ENCODE assay signal across 27 cellular contexts in the genomic region with DNA sequence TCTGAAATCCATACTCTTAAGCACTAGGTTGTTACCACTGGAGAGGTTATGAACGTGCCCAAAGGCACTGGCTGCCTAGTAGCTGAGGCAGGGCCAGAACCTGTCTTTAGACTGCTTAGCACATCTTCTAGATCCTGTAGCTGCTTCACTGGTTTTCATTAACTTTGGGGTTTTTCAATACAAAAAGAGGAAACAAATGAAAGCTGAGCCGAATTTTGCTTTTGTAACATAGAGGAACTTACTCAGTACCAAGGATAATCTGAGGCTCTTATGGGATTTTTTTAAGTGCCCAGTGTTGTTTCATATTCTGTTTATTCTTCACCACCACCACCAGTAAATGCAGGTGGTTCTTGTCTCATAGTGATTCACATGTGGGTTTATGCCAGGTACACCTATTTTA.
DNase-seq lines count a peak whose midpoint lies in the region; ATAC-seq, FAIRE-seq and TF ChIP-seq lines count a peak whose summit lies in the region.
"Had no signal": no experiment of that assay in that cellular context is flagged by ENCODE, and none has a peak within 500 bp of the region (broad histone marks: within the 10 kb centered on the region; RNA-seq: fewer than 3 reads in every experiment).

No MANE protein-coding gene starts in this region.

- H3K36me3 ChIP-seq in GM23338 (ENCODE audit: insufficient read depth) = no peaks in the 10 kb centered on the region
- H3K36me3 ChIP-seq: neutrophil, tibial nerve had no signal

- H3K27me3 ChIP-seq in GM23338 (ENCODE audit: insufficient read depth) = no peaks in the 10 kb centered on the region
- H3K27me3 ChIP-seq: neutrophil, tibial nerve had no signal

- peaks cover 0 to 3% (median 0%) of the 10 kb centered on the region in 3 donors for H3K36me3 Mint-ChIP-seq in immature natural killer cell
- no peaks in the 10 kb centered on the region for H3K36me3 Mint-ChIP-seq in GM23338 (ENCODE audit: low read depth)
- H3K36me3 Mint-ChIP-seq: activated CD4-positive, alpha-beta memory T cell treated with anti-CD3 and anti-CD28 coated beads for 36 hours; brain had no signal

- H3K27ac Mint-ChIP-seq in immature natural killer cell (no peak overlapping the region), GM23338 (no peak overlapping the region)
- H3K27ac Mint-ChIP-seq: activated CD4-positive, alpha-beta memory T cell treated with anti-CD3 and anti-CD28 coated beads for 36 hours; activated naive CD8-positive, alpha-beta T cell; activated T-cell treated with anti-CD3 and anti-CD28 coated beads, Interleukin-2, amount 50 U/mL, for 24 hours; CD4-positive, alpha-beta memory T cell had no signal

- H3K4me1 Mint-ChIP-seq in immature natural killer cell = peaks cover 53 to 56% of the 10 kb centered on the region in 2 donors
- H3K4me1 Mint-ChIP-seq in GM23338 = peaks cover 11% of the 10 kb centered on the region

- ATAC-seq in GM23338 = no peak
- ATAC-seq: HCT116 had no signal

- H3K27ac ChIP-seq in caudate nucleus (ENCODE audit: low read depth, low read length) = no peak overlapping the region
- no peak overlapping the region for H3K27ac ChIP-seq in GM23338 (ENCODE audit: low read depth)
- H3K27ac ChIP-seq: HL-60, neutrophil, VCaP had no signal

- FAIRE-seq in GM18507 (lab: Jason Lieb, UNC) = peak; percentile 83
- FAIRE-seq: endothelial cell of umbilical vein, frontal cortex had no signal

- no peak overlapping the region for H2AFZ ChIP-seq in GM23338

- H3K79me2 ChIP-seq in GM23338 (replicated peaks; ENCODE audit: insufficient read depth) = no peaks in the 10 kb centered on the region

- no peak overlapping the region for H3K4me3 ChIP-seq in GM23338
- H3K4me3 ChIP-seq: tibial nerve had no signal

- peaks cover 4% of the 10 kb centered on the region; the same call in 1 of the 2 replicates for H3K9me2 ChIP-seq in GM23338 (ENCODE audit: insufficient read depth)

- TF ChIP-seq CTCF in GM23338 (conservative IDR thresholded peaks at IDR 0.05; ENCODE audit: low read depth in 2 of 2) = no peak

- H4K20me1 ChIP-seq in GM23338 (replicated peaks; ENCODE audit: insufficient read depth) = no peaks in the 10 kb centered on the region

- DNase-seq in AML-193 (lab: John Stamatoyannopoulos, UW) (peak; percentile 38 to 58), GM18507 (ENCODE audit: extremely low spot score, insufficient read length, low read depth) (no peak), OCI-M1 (lab: John Stamatoyannopoulos, UW) (peak; percentile 57), immature natural killer cell (no peak), caudate nucleus (lab: John Stamatoyannopoulos, UW) (no peak), GM23338 (ENCODE audit: low spot score) (no peak), SHP77 (lab: John Stamatoyannopoulos, UW) (no peak), NCI-H128 (lab: John Stamatoyannopoulos, UW; ENCODE audit: unreplicated experiment) (no peak)
- DNase-seq: ACHN; activated CD4-positive, alpha-beta memory T cell treated with anti-CD3 and anti-CD28 coated beads for 36 hours; activated T-cell treated with anti-CD3 and anti-CD28 coated beads, Interleukin-2, amount 50 U/mL, for 24 hours; CD4-positive, alpha-beta memory T cell; left colon; midbrain; NCI-H1105; NCI-H2171; retina; SW 1271 had no signal

- H3K4me2 ChIP-seq in GM23338 = no peak overlapping the region

- no peaks in the 10 kb centered on the region for H3F3A ChIP-seq in GM23338 (replicated peaks; ENCODE audit: low read depth)

- H3K9me3 Mint-ChIP-seq in immature natural killer cell = no peaks in the 10 kb centered on the region
- no peaks in the 10 kb centered on the region for H3K9me3 Mint-ChIP-seq in GM23338
- H3K9me3 Mint-ChIP-seq: activated CD4-positive, alpha-beta memory T cell treated with anti-CD3 and anti-CD28 coated beads for 36 hours had no signal

- H3K4me3 Mint-ChIP-seq in immature natural killer cell (peak overlapping the region in 3 of 5 donors; percentile 41 to 71 (median 52)), GM23338 (no peak overlapping the region)
- H3K4me3 Mint-ChIP-seq: activated CD4-positive, alpha-beta memory T cell treated with anti-CD3 and anti-CD28 coated beads for 36 hours; activated naive CD8-positive, alpha-beta T cell; activated T-cell treated with anti-CD3 and anti-CD28 coated beads, Interleukin-2, amount 50 U/mL, for 24 hours; brain; CD4-positive, alpha-beta memory T cell had no signal

- H3K27me3 Mint-ChIP-seq in immature natural killer cell (ENCODE audit: low read depth in 3 of 3) (peaks cover 0 to 2% (median 2%) of the 10 kb centered on the region in 3 donors), GM23338 (ENCODE audit: insufficient read depth, low read depth, poor library complexity) (no peaks in the 10 kb centered on the region)
- H3K27me3 Mint-ChIP-seq: activated CD4-positive, alpha-beta memory T cell treated with anti-CD3 and anti-CD28 coated beads for 36 hours; activated naive CD8-positive, alpha-beta T cell; activated T-cell treated with anti-CD3 and anti-CD28 coated beads, Interleukin-2, amount 50 U/mL, for 24 hours; brain; CD4-positive, alpha-beta memory T cell had no signal

- H3K4me1 ChIP-seq in GM23338 (ENCODE audit: insufficient read depth) = no peaks in the 10 kb centered on the region

TF ChIP-seq in GM23338, 12 proteins besides CTCF, POLR2A, EP300 and RAD21:
- TF ChIP-seq POLR2AphosphoS5 (IDR thresholded peaks at IDR 0.05; ENCODE audit: low read depth) (no peak), JUNB (IDR thresholded peaks at IDR 0.05; ENCODE audit: unreplicated experiment) (no peak), EZH2 (IDR thresholded peaks at IDR 0.05; ENCODE audit: low read depth, unreplicated experiment) (no peak), CREB1 (CRISPR knock-in tag; IDR thresholded peaks at IDR 0.05; ENCODE audit: low read depth) (no peak)
- TF ChIP-seq, protein P1, sequence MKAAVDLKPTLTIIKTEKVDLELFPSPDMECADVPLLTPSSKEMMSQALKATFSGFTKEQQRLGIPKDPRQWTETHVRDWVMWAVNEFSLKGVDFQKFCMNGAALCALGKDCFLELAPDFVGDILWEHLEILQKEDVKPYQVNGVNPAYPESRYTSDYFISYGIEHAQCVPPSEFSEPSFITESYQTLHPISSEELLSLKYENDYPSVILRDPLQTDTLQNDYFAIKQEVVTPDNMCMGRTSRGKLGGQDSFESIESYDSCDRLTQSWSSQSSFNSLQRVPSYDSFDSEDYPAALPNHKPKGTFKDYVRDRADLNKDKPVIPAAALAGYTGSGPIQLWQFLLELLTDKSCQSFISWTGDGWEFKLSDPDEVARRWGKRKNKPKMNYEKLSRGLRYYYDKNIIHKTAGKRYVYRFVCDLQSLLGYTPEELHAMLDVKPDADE (IDR thresholded peaks at IDR 0.05) = no peak

Comparison
In these comparisons a context has a peak if more than half of its experiments do, and no peak if none do; other contexts are left out.
1. DNase-seq: peak in AML-193 (2 of 2) and OCI-M1 (single experiment); none in GM18507 (single experiment), immature natural killer cell (0 of 3), caudate nucleus (0 of 61), GM23338 (single experiment), SHP77 (0 of 2) and NCI-H128 (single experiment).